ENCODE assay signal across 17 cellular contexts in the genomic region with DNA sequence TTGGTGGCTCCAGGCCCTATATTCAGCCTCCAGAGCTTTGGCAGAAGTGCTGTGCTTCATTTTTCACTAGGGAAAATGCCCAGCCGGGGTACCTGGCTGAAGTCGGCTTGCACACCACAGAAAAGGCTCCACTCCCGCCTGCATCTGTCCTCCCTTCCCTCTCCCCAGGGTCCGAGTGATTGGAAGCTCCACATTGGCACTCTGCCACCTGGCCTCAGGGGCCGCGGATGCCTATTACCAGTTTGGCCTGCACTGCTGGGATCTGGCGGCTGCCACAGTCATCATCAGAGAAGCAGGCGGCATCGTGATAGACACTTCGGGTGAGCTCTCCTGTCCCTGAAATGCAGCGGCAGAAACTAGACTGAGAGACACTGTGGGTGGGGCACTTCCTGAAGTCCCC.
"Had no signal": no experiment of that assay in that cellular context is flagged by ENCODE, and none has a peak within 500 bp of the region (broad histone marks: within the 10 kb centered on the region; RNA-seq: fewer than 3 reads in every experiment).

No MANE protein-coding gene starts in this region.

- H3K27ac ChIP-seq: brain microvascular endothelial cell, esophagus muscularis mucosa, neutrophil, right atrium auricular region, spleen, transverse colon had no signal

- H3K27me3 ChIP-seq: brain microvascular endothelial cell, esophagus muscularis mucosa, neutrophil, right atrium auricular region, spleen, transverse colon had no signal

- H3K36me3 ChIP-seq: brain microvascular endothelial cell, right atrium auricular region had no signal

- H3K9me3 ChIP-seq: esophagus muscularis mucosa, neutrophil, right atrium auricular region, spleen, transverse colon had no signal

- H3K4me3 ChIP-seq: esophagus muscularis mucosa, lung, right atrium auricular region, spleen, transverse colon had no signal

- DNase-seq: activated CD4-positive, alpha-beta T cell treated with anti-CD3 and anti-CD28 coated beads, Interleukin-2, amount 50 U/mL, for 4 hours; activated effector memory CD4-positive, alpha-beta T cell treated with Interleukin-2 at 50 U/mL for 16 hours; activated T-cell treated with anti-CD3 and anti-CD28 coated beads, Interleukin-2, amount 50 U/mL, for 1 hour; amniotic stem cell; brain microvascular endothelial cell; dermis blood vessel endothelial cell; foreskin fibroblast; immature natural killer cell; naive thymus-derived CD4-positive, alpha-beta T cell; spleen; stimulated activated CD4-positive, alpha-beta T cell treated with anti-CD3 and anti-CD28 coated beads, Interleukin-1b, Interleukin-23, amount 100 ng/mL, for 48 hours; transverse colon had no signal

- ATAC-seq: activated CD4-positive, CD25-positive, alpha-beta regulatory T cell treated with anti-CD3 and anti-CD28 coated beads, Interleukin-2, amount 50 U/mL, for 24 hours; naive thymus-derived CD4-positive, alpha-beta T cell had no signal
